Comparison of ENCODE assay signal across 11 cellular contexts in genomic region chr2:74571058-74571457, GRCh38. TPM values are rescaled to one million over a fixed set of nuclear protein-coding genes. Genes with fewer than 3 reads are reported as not detected.
DNase-seq lines count a peak whose midpoint lies in the region; ATAC-seq and TF ChIP-seq lines count a peak whose summit lies in the region.
"Had no signal": no experiment of that assay in that cellular context is flagged by ENCODE, and none has a peak within 500 bp of the region (broad histone marks: within the 10 kb centered on the region; RNA-seq: fewer than 3 reads in every experiment).

No MANE protein-coding gene starts in this region.

- no peak overlapping the region for H4K8ac ChIP-seq in trophoblast cell (ENCODE audit: low read depth, low read length)

- no peaks in the 10 kb centered on the region for H3K9me3 ChIP-seq in trophoblast cell (ENCODE audit: insufficient read depth, low read depth, low read length)
- no peaks in the 10 kb centered on the region for H3K9me3 ChIP-seq in vagina
- H3K9me3 ChIP-seq: ovary had no signal

- H3K27ac ChIP-seq in trophoblast cell (ENCODE audit: low read depth, low read length) (no peak overlapping the region), vagina (no peak overlapping the region)
- H3K27ac ChIP-seq: ovary had no signal

- no peaks in the 10 kb centered on the region for H3K9me3 Mint-ChIP-seq in activated T-cell treated with anti-CD3 and anti-CD28 coated beads, Interleukin-2, amount 50 U/mL, for 4 hours
- H3K9me3 Mint-ChIP-seq: dendritic cell treated with granulocyte-macrophage colony-stimulating factor and Interleukin-4, amounts not matched to agents 40 ng/mL and 50 ng/mL, for 4 days had no signal

- no peak for TF ChIP-seq POLR2A in vagina (IDR thresholded peaks at IDR 0.05)

- H3K4me1 ChIP-seq in trophoblast cell (ENCODE audit: control insufficient read depth in 1 of 2, insufficient read depth in 2 of 2, low read length in 2 of 2) (no peaks in the 10 kb centered on the region), vagina (no peaks in the 10 kb centered on the region)

- H3K9ac ChIP-seq in trophoblast cell (ENCODE audit: low read length) = no peak overlapping the region

- no peak overlapping the region for H3K4me2 ChIP-seq in trophoblast cell (ENCODE audit: low read length)

- no peak overlapping the region for H3K23ac ChIP-seq in trophoblast cell (ENCODE audit: low read length)

- no peak for TF ChIP-seq CTCF in vagina (IDR thresholded peaks at IDR 0.05)

- H3K4me1 Mint-ChIP-seq in activated T-cell treated with anti-CD3 and anti-CD28 coated beads, Interleukin-2, amount 50 U/mL, for 4 hours (ENCODE audit: low read depth) = peaks cover 21% of the 10 kb centered on the region

- H3K27me3 Mint-ChIP-seq in activated T-cell treated with anti-CD3 and anti-CD28 coated beads, Interleukin-2, amount 50 U/mL, for 4 hours (ENCODE audit: low read depth) = peaks cover 10% of the 10 kb centered on the region
- H3K27me3 Mint-ChIP-seq: dendritic cell treated with granulocyte-macrophage colony-stimulating factor and Interleukin-4, amounts not matched to agents 40 ng/mL and 50 ng/mL, for 4 days had no signal

- no peaks in the 10 kb centered on the region for H3K79me1 ChIP-seq in trophoblast cell (ENCODE audit: low read length)

- H2AFZ ChIP-seq in trophoblast cell (ENCODE audit: insufficient read depth, low read length, poor library complexity) = no peak overlapping the region

- H3K27me3 ChIP-seq in trophoblast cell (ENCODE audit: insufficient read depth, low read length) = no peaks in the 10 kb centered on the region
- no peaks in the 10 kb centered on the region for H3K27me3 ChIP-seq in vagina
- H3K27me3 ChIP-seq: ovary had no signal

- H3K36me3 ChIP-seq in trophoblast cell (ENCODE audit: control insufficient read depth in 1 of 2, insufficient read depth in 2 of 2, low read length in 2 of 2) (no peaks in the 10 kb centered on the region), vagina (no peaks in the 10 kb centered on the region)
- H3K36me3 ChIP-seq: ovary had no signal

- peak; percentile 70 to 72 for ATAC-seq in activated T-cell treated with anti-CD3 and anti-CD28 coated beads, Interleukin-2, amount 50 U/mL, for 4 hours
- peak; percentile 50 for ATAC-seq in GM21526 (IDR thresholded peaks at IDR 0.05; ENCODE audit: low FRiP score, unreplicated experiment)
- peak; percentile 72 for ATAC-seq in HG03378 (IDR thresholded peaks at IDR 0.05; ENCODE audit: unreplicated experiment)

- H3K4me3 ChIP-seq in trophoblast cell (ENCODE audit: low read depth, low read length) = no peak overlapping the region
- H3K4me3 ChIP-seq in vagina = no peak overlapping the region
- H3K4me3 ChIP-seq: ovary had no signal

- peak overlapping the region; percentile 40 for H2BK5ac ChIP-seq in trophoblast cell (ENCODE audit: low read depth, low read length, poor library complexity)

- intact Hi-C loops in vagina (cut with DNase I) = no loop called here

- no peak overlapping the region for H3K4me3 Mint-ChIP-seq in activated T-cell treated with anti-CD3 and anti-CD28 coated beads, Interleukin-2, amount 50 U/mL, for 4 hours
- H3K4me3 Mint-ChIP-seq: dendritic cell treated with granulocyte-macrophage colony-stimulating factor and Interleukin-4, amounts not matched to agents 40 ng/mL and 50 ng/mL, for 4 days had no signal

- no peak overlapping the region for H2BK120ac ChIP-seq in trophoblast cell (ENCODE audit: insufficient read depth, low read length, poor library complexity)

- no CpG with 5 or more reads among the region's 1 CpG for WGBS in trophoblast cell (ENCODE audit: extremely low coverage, insufficient coverage, insufficient read length)

- no peak overlapping the region for H4K12ac ChIP-seq in trophoblast cell (ENCODE audit: low read depth, low read length)

- H3K4ac ChIP-seq in trophoblast cell (ENCODE audit: low read depth, low read length) = no peak overlapping the region

- H3K14ac ChIP-seq in trophoblast cell (ENCODE audit: low read length) = no peak overlapping the region

- no peak overlapping the region for H4K91ac ChIP-seq in trophoblast cell (ENCODE audit: low read depth, low read length)

- DNase-seq in activated T-cell treated with anti-CD3 and anti-CD28 coated beads, Interleukin-2, amount 50 U/mL, for 4 hours = no peak
- no peak for DNase-seq in activated T-cell treated with anti-CD3 and anti-CD28 coated beads, Interleukin-2, amount 50 U/mL, for 48 hours
- DNase-seq in trophoblast cell = no peak
- DNase-seq in NCI-H526 (lab: John Stamatoyannopoulos, UW) = no peak
- DNase-seq in vagina (ENCODE audit: extremely low spot score in 2 of 2) = no peak
- no peak for DNase-seq in AG08395 (ENCODE audit: low spot score)
- DNase-seq: activated T-cell treated with anti-CD3 and anti-CD28 coated beads for 4 hours, ovary had no signal

- H2BK12ac ChIP-seq in trophoblast cell (ENCODE audit: low read length) = no peak overlapping the region

- no peak overlapping the region for H3K18ac ChIP-seq in trophoblast cell (ENCODE audit: low read length)

- H3K79me2 ChIP-seq in trophoblast cell (ENCODE audit: control insufficient read depth, insufficient read depth, low read length, poor library complexity) = no peaks in the 10 kb centered on the region

- H3K36me3 Mint-ChIP-seq in activated T-cell treated with anti-CD3 and anti-CD28 coated beads, Interleukin-2, amount 50 U/mL, for 4 hours (ENCODE audit: insufficient read depth) = no peaks in the 10 kb centered on the region

- no peak overlapping the region for H2AK5ac ChIP-seq in trophoblast cell (ENCODE audit: low read length)

RNA-seq across cellular contexts. Expression of gene DOK1, which starts 16.5 kb away (rescaled TPM):
- total RNA-seq in activated T-cell treated with anti-CD3 and anti-CD28 coated beads, Interleukin-2, amount 50 U/mL, for 4 hours = 10 to 100 TPM; 24.1 to 27.9 (median 25.9) TPM
- polyA plus RNA-seq in trophoblast cell (2013) = 2.5 and 2.7 TPM in 2 replicates
- total RNA-seq in vagina = 20.1 TPM

RNA-seq across cellular contexts. Expression of gene LOXL3, which starts 17.3 kb away (rescaled TPM):
- total RNA-seq in activated T-cell treated with anti-CD3 and anti-CD28 coated beads, Interleukin-2, amount 50 U/mL, for 4 hours = 1 to 10 TPM in 1 of 3 donors, under 1 TPM in 2; 0.49 to 1.0 (median 0.99) TPM
- 1.1 and 1.3 TPM in 2 replicates for polyA plus RNA-seq in trophoblast cell (2013)
- total RNA-seq in vagina = 6.1 TPM

RNA-seq across cellular contexts. Expression of gene HTRA2, which starts 41.3 kb away (rescaled TPM):
- 10 to 100 TPM; 46.2 to 54.6 (median 50.5) TPM for total RNA-seq in activated T-cell treated with anti-CD3 and anti-CD28 coated beads, Interleukin-2, amount 50 U/mL, for 4 hours
- polyA plus RNA-seq in trophoblast cell (2013) = 26.2 and 27.9 TPM in 2 replicates
- total RNA-seq in vagina = 24.3 TPM

RNA-seq across cellular contexts. Expression of gene AUP1, which starts 41.6 kb away (rescaled TPM):
- total RNA-seq in activated T-cell treated with anti-CD3 and anti-CD28 coated beads, Interleukin-2, amount 50 U/mL, for 4 hours = 100 to 1,000 TPM; 200 to 204 (median 203) TPM
- 103 and 107 TPM in 2 replicates for polyA plus RNA-seq in trophoblast cell (2013)
- 124 TPM for total RNA-seq in vagina

RNA-seq across cellular contexts. Expression of gene DQX1, which starts 45.0 kb away (rescaled TPM):
- under 1 TPM; 0.28 to 0.34 (median 0.30) TPM for total RNA-seq in activated T-cell treated with anti-CD3 and anti-CD28 coated beads, Interleukin-2, amount 50 U/mL, for 4 hours
- polyA plus RNA-seq in trophoblast cell (2013) = 0.68 and 0.85 TPM in 2 replicates
- 9.6 TPM for total RNA-seq in vagina
